8 cellular contexts compared by ENCODE assay signal in the genomic region with DNA sequence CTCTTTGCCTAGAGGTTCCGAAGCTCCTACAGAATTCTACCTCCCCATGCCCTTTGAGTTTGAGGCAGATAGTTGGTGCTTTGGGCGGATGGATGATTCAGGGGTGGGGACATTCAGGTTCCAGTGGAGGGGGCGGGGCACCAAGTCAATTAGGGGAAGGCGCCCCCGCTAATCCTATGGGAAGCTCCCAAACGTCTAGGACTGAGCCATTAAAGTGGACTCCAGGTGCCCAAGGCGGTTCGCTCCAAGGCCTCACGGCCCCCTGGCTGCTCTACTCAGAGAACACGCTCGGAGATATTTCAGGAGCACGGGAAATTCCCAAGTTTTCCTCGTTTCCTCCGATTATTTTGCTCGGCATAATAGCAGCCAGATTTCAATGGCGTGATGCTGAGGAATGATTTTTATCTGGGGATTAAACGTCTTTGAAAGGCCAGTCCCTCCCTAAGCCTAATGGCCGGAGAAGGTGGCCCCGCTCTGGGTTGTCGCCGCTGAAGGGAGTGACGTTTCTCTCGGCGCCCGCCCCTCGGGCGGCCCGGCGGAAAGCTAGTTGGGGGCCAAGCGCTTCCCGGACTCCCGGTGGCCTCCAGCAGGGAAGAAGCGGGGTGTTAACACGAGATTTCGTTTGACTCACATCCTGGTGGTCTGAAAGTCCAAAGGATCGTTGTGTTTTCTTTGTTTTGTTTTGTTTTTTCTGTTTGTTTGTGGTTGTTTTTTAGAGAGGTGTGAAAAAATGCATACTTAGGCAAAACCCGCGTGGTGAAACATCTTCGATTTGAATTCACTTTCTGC. TPM values are rescaled to one million over a fixed set of nuclear protein-coding genes. Genes with fewer than 3 reads are reported as not detected.
DNase-seq lines count a peak whose midpoint lies in the region; ATAC-seq lines count a peak whose summit lies in the region.

No MANE protein-coding gene starts in this region.

- H3K4me3 Mint-ChIP-seq in activated naive CD8-positive, alpha-beta T cell treated with anti-CD3 and anti-CD28 coated beads, Interleukin-2, amount 10 ng/mL, durations not matched to agents 7 days and 5 days, result peak overlapping the region; percentile 77
- H3K4me3 Mint-ChIP-seq in immature natural killer cell, result peak overlapping the region; percentile 80 to 96 (median 91)

- H3K27me3 Mint-ChIP-seq in activated naive CD8-positive, alpha-beta T cell treated with anti-CD3 and anti-CD28 coated beads, Interleukin-2, amount 10 ng/mL, durations not matched to agents 7 days and 5 days, result peaks cover 84% of the 10 kb centered on the region
- H3K27me3 Mint-ChIP-seq in immature natural killer cell (ENCODE audit: low read depth in 3 of 3), result peaks cover 55 to 77% (median 66%) of the 10 kb centered on the region in 3 donors

- H3K4me1 Mint-ChIP-seq in activated naive CD8-positive, alpha-beta T cell treated with anti-CD3 and anti-CD28 coated beads, Interleukin-2, amount 10 ng/mL, durations not matched to agents 7 days and 5 days, result peaks cover 20% of the 10 kb centered on the region
- H3K4me1 Mint-ChIP-seq in immature natural killer cell, result peaks cover 34 to 63% of the 10 kb centered on the region in 2 donors

- H3K27ac ChIP-seq in substantia nigra (ENCODE audit: low read depth, low read length, poor library complexity, severe bottlenecking), result peak overlapping the region; percentile 42

- peak overlapping the region; percentile 65 for H3K27ac Mint-ChIP-seq in activated naive CD8-positive, alpha-beta T cell treated with anti-CD3 and anti-CD28 coated beads, Interleukin-2, amount 10 ng/mL, durations not matched to agents 7 days and 5 days
- peak overlapping the region in 1 of 6 donors; percentile 37 for H3K27ac Mint-ChIP-seq in immature natural killer cell

- POLR2A ChIA-PET in activated naive CD8-positive, alpha-beta T cell treated with anti-CD3 and anti-CD28 coated beads, Interleukin-2, amount 10 ng/mL, durations not matched to agents 7 days and 5 days (lab: Charles Lee), result no interaction called here

- ATAC-seq in activated naive CD8-positive, alpha-beta T cell treated with anti-CD3 and anti-CD28 coated beads, Interleukin-2, amount 10 ng/mL, durations not matched to agents 7 days and 5 days (ENCODE audit: low read depth), result no peak
- ATAC-seq in GM18909 (IDR thresholded peaks at IDR 0.05; ENCODE audit: poor library complexity, unreplicated experiment) (no peak), GM21447 (IDR thresholded peaks at IDR 0.05; ENCODE audit: unreplicated experiment) (no peak)

- H3K9me3 Mint-ChIP-seq in activated naive CD8-positive, alpha-beta T cell treated with anti-CD3 and anti-CD28 coated beads, Interleukin-2, amount 10 ng/mL, durations not matched to agents 7 days and 5 days, result peaks cover 2% of the 10 kb centered on the region
- peaks cover 0 to 2% (median under 1%) of the 10 kb centered on the region in 6 donors for H3K9me3 Mint-ChIP-seq in immature natural killer cell

- DNase-seq in NCI-H524 (lab: John Stamatoyannopoulos, UW) (peak; percentile 36 to 50), NCI-H524 treated with DMSO at 0.1 percent for 48 hours (lab: John Stamatoyannopoulos, UW) (no peak), immature natural killer cell (no peak), substantia nigra (lab: John Stamatoyannopoulos, UW) (no peak), NCI-H1436 (lab: John Stamatoyannopoulos, UW) (no peak)
- no peak for DNase-seq in activated naive CD8-positive, alpha-beta T cell treated with anti-CD3 and anti-CD28 coated beads, Interleukin-2, amount 10 ng/mL, durations not matched to agents 7 days and 5 days

- H3K36me3 Mint-ChIP-seq in activated naive CD8-positive, alpha-beta T cell treated with anti-CD3 and anti-CD28 coated beads, Interleukin-2, amount 10 ng/mL, durations not matched to agents 7 days and 5 days, result peaks cover 3% of the 10 kb centered on the region
- H3K36me3 Mint-ChIP-seq in immature natural killer cell, result no peaks in the 10 kb centered on the region

RNA-seq across cellular contexts. Expression of a gene that starts 1.5 kb away (rescaled TPM):
- not detected for total RNA-seq in activated naive CD8-positive, alpha-beta T cell treated with anti-CD3 and anti-CD28 coated beads, Interleukin-2, amount 10 ng/mL, durations not matched to agents 7 days and 5 days
- under 1 TPM in 1 of 3 donors, not detected in 2; 0.19 TPM for polyA plus RNA-seq in immature natural killer cell

Comparison
In these comparisons a context has a peak if more than half of its experiments do, and no peak if none do; other contexts are left out.
1. DNase-seq: peak in NCI-H524 (2 of 2); none in NCI-H524 treated with DMSO at 0.1 percent for 48 hours (single experiment), activated naive CD8-positive, alpha-beta T cell treated with anti-CD3 and anti-CD28 coated beads, Interleukin-2, amount 10 ng/mL, durations not matched to agents 7 days and 5 days (single experiment), immature natural killer cell (0 of 3), substantia nigra (0 of 49) and NCI-H1436 (single experiment).